In the genomic region with DNA sequence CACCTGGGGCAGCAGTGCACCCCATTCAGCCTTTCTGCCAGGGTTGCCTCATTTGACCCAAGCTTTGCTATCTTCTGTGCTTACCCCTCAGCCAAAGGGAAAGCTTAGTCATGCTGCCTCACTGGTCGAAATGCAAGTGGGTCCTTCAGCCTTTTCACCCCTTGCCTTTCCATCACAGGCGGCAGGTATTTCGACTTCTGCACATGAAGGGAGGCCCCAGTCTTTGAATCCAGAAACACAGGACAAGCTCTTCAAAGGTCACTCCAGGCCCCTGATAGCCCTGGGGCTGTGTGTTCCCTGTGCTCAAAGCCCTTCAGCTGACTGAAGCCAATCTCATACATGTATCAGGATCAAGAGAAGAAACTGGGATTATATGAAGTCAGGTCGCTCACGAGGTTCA, we compare ENCODE assay signal across 17 cellular contexts.
"Had no signal": no experiment of that assay in that cellular context is flagged by ENCODE, and none has a peak within 500 bp of the region (broad histone marks: within the 10 kb centered on the region; RNA-seq: fewer than 3 reads in every experiment).

No MANE protein-coding gene starts in this region.

- ATAC-seq: activated CD4-positive, alpha-beta T cell treated with anti-CD3 and anti-CD28 coated beads for 36 hours; activated CD8-positive, alpha-beta T cell treated with anti-CD3 and anti-CD28 coated beads for 36 hours had no signal

- H3K4me1 ChIP-seq: prostate gland, right lobe of liver had no signal

- H3K4me3 Mint-ChIP-seq: activated CD4-positive, alpha-beta T cell treated with anti-CD3 and anti-CD28 coated beads for 36 hours; activated CD8-positive, alpha-beta T cell treated with anti-CD3 and anti-CD28 coated beads for 36 hours; activated naive CD8-positive, alpha-beta T cell; brain; nephron progenitor cell; stimulated activated naive CD8-positive, alpha-beta T cell treated with anti-CD3 and anti-CD28 coated beads, Interleukin-15, Interleukin-2, amounts not matched to agents 100 ng/mL and 50 ng/mL, for 24 hours had no signal

- H3K36me3 ChIP-seq: left lung, prostate gland, right lobe of liver, suprapubic skin, upper lobe of left lung had no signal

- DNase-seq: activated CD4-positive, alpha-beta T cell treated with anti-CD3 and anti-CD28 coated beads for 36 hours; activated CD8-positive, alpha-beta memory T cell treated with anti-CD3 and anti-CD28 coated beads, Interleukin-2, amount 50 U/mL, for 4 hours; activated CD8-positive, alpha-beta T cell treated with anti-CD3 and anti-CD28 coated beads for 36 hours; activated gamma-delta T cell treated with Interleukin-2 at 50 U/mL for 16 hours; amniotic stem cell; cerebellar nuclear complex; islet precursor cell; left lung; nephron progenitor cell; right lobe of liver; T-helper 2 cell; upper lobe of left lung had no signal

- H3K9me3 ChIP-seq: prostate gland, right lobe of liver, suprapubic skin, upper lobe of left lung had no signal

- H3K27ac Mint-ChIP-seq: activated CD4-positive, alpha-beta T cell treated with anti-CD3 and anti-CD28 coated beads for 36 hours; activated CD8-positive, alpha-beta T cell treated with anti-CD3 and anti-CD28 coated beads for 36 hours; activated naive CD8-positive, alpha-beta T cell; nephron progenitor cell; stimulated activated naive CD8-positive, alpha-beta T cell treated with anti-CD3 and anti-CD28 coated beads, Interleukin-15, Interleukin-2, amounts not matched to agents 100 ng/mL and 50 ng/mL, for 24 hours had no signal

- H3K27ac ChIP-seq: prostate gland, right lobe of liver, suprapubic skin had no signal

- H3K27me3 ChIP-seq: left lung, right lobe of liver, suprapubic skin, upper lobe of left lung had no signal

- H3K4me3 ChIP-seq: left lung, prostate gland, right lobe of liver, suprapubic skin, upper lobe of left lung had no signal

- H3K36me3 Mint-ChIP-seq: activated naive CD8-positive, alpha-beta T cell had no signal

- H3K4me1 Mint-ChIP-seq: activated CD4-positive, alpha-beta T cell treated with anti-CD3 and anti-CD28 coated beads for 36 hours had no signal
